ENCODE assay signal across 17 cellular contexts in genomic region chr7:153524070-153524601, GRCh38.
DNase-seq lines count a peak whose midpoint lies in the region; ATAC-seq, FAIRE-seq and TF ChIP-seq lines count a peak whose summit lies in the region.
"Had no signal": no experiment of that assay in that cellular context is flagged by ENCODE, and none has a peak within 500 bp of the region (broad histone marks: within the 10 kb centered on the region; RNA-seq: fewer than 3 reads in every experiment).

No MANE protein-coding gene starts in this region.

- H3K27me3 ChIP-seq in testis (no peaks in the 10 kb centered on the region), HepG2 (ENCODE audit: control insufficient read depth in 1 of 2, insufficient read depth in 2 of 2, low read length in 2 of 2) (peaks cover 0 to 4% of the 10 kb centered on the region in 2 experiments; a peak in 2 of 5 replicates)
- H3K27me3 ChIP-seq: cardiac muscle cell had no signal

- in situ Hi-C loops in HepG2 (cut with HindIII; ENCODE audit: extremely low pct_ligation_motif_present, low pct_unique_long_range_greater_than_20kb) = no loop called here

- H4K20me1 ChIP-seq in HepG2 (ENCODE audit: insufficient read depth, low read length) = no peaks in the 10 kb centered on the region

- no peak overlapping the region for H3K4me2 ChIP-seq in HepG2 (ENCODE audit: low read depth, low read length)

- CTCF ChIA-PET in HepG2 (lab: Yijun Ruan, JAX; ENCODE audit: low intra/inter-chr PET ratio, low total read pairs) = no interaction called here

- POLR2A ChIA-PET in HepG2 (lab: Yijun Ruan, JAX) = no interaction called here

- no TSS peak for BruUV-seq in HepG2 (replicated peaks; lab: Mats Ljungman, UMichigan)

- no peak for TF ChIP-seq EP300 in HepG2 (IDR thresholded peaks at IDR 0.05; ENCODE audit: low read depth in 2 of 2, low read length in 2 of 2)
- no peak for TF ChIP-seq EP300 in HepG2 (CRISPR knock-in tag; IDR thresholded peaks at IDR 0.05; ENCODE audit: borderline replicate concordance)

- ATAC-seq in HG03097 (IDR thresholded peaks at IDR 0.05; ENCODE audit: low FRiP score, unreplicated experiment) (no peak), HepG2 (no peak)

- H2AFZ ChIP-seq in HepG2 (ENCODE audit: low read length) = no peak overlapping the region

- 22 to 39% methylated on average over 7 to 9 of the region's 9 CpGs for WGBS in testis, 2 donors
- 0% methylated on average over 3 of the region's 9 CpGs for WGBS in HepG2 (ENCODE audit: low lambda C conversion rate)

- no peak for TF ChIP-seq CTCF in testis (IDR thresholded peaks at IDR 0.05)
- TF ChIP-seq CTCF in HepG2 (CRISPR knock-in tag; IDR thresholded peaks at IDR 0.05) = no peak

- intact Hi-C loops in testis (cut with DNase I; ENCODE audit: low total_unique reads) = no loop called here
- intact Hi-C loops in HepG2 (cut with micrococcal nuclease; ENCODE audit: unreplicated experiment) = no loop called here

- H3K27ac ChIP-seq in testis (no peak overlapping the region), HepG2 (ENCODE audit: extremely low read length, insufficient read depth, low read length) (no peak overlapping the region)
- H3K27ac ChIP-seq: cardiac muscle cell had no signal

- FAIRE-seq in HepG2 (lab: Jason Lieb, UNC) = no peak
- FAIRE-seq: GM12892 had no signal

- TF ChIP-seq POLR2A in testis (IDR thresholded peaks at IDR 0.05) (no peak), HepG2 (IDR thresholded peaks at IDR 0.05; ENCODE audit: insufficient read depth in 1 of 2, low read depth in 2 of 2, low read length in 2 of 2) (no peak)

- TF ChIP-seq RAD21 in HepG2 (CRISPR knock-in tag; IDR thresholded peaks at IDR 0.05) = no peak

- no peak overlapping the region for H3K9ac ChIP-seq in HepG2 (ENCODE audit: insufficient read depth, low read depth, low read length)

- peaks cover 10% of the 10 kb centered on the region for H3K4me1 ChIP-seq in testis
- H3K4me1 ChIP-seq in HepG2 (ENCODE audit: insufficient read depth, low read length) = no peaks in the 10 kb centered on the region
- H3K4me1 ChIP-seq: HAP-1 had no signal

- DNase-seq in NCI-H2081 (lab: John Stamatoyannopoulos, UW) (peak; percentile 37 to 50), NCI-H2081 treated with DMSO at 0.1 percent for 48 hours (lab: John Stamatoyannopoulos, UW) (no peak), globus pallidus (ENCODE audit: low spot score) (peak; percentile 60), nucleus accumbens (lab: John Stamatoyannopoulos, UW) (peak in 48 of 56 donors; percentile 9 to 81 (median 39)), testis (peak; percentile 28), HepG2 (ENCODE audit: low spot score) (no peak)
- DNase-seq in activated CD4-positive, alpha-beta T cell treated with anti-CD3 and anti-CD28 coated beads for 1 hour = no peak
- DNase-seq: activated CD4-positive, alpha-beta T cell treated with anti-CD3 and anti-CD28 coated beads, Interleukin-2, amount 10 ng/mL, durations not matched to agents 7 days and 5 days; CD4-positive, alpha-beta T cell; EL; naive B cell; NCI-H226; stimulated activated CD4-positive, alpha-beta T cell treated with anti-CD3 and anti-CD28 coated beads, Interleukin-4, amount 100 ng/mL, for 4 hours had no signal

- H3K36me3 ChIP-seq in testis (ENCODE audit: low read depth, missing control alignments) (no peaks in the 10 kb centered on the region), HepG2 (replicated peaks in 1 of 2; ENCODE audit: control insufficient read depth in 1 of 2, insufficient read depth in 2 of 2, low read length in 2 of 2) (no peaks in the 10 kb centered on the region)
- H3K36me3 ChIP-seq: cardiac muscle cell, HAP-1 had no signal

- H3K4me3 ChIP-seq in testis = no peak overlapping the region
- H3K4me3 ChIP-seq in HepG2 (replicated peaks in 1 of 3; ENCODE audit: insufficient read depth in 1 of 3, low read depth in 2 of 3, low read length in 3 of 3) = no peak overlapping the region
- H3K4me3 ChIP-seq: cardiac muscle cell, HAP-1 had no signal

- H3K79me2 ChIP-seq in HepG2 (ENCODE audit: insufficient read depth, low read length) = no peaks in the 10 kb centered on the region

- H3K9me3 ChIP-seq in testis (no peaks in the 10 kb centered on the region), HepG2 (ENCODE audit: low read length) (no peaks in the 10 kb centered on the region)
- H3K9me3 ChIP-seq: HAP-1 had no signal

TF ChIP-seq in HepG2, 621 proteins besides CTCF, POLR2A, EP300 and RAD21 (continues in another document):
- TF ChIP-seq MIXL1 (CRISPR knock-in tag; IDR thresholded peaks at IDR 0.05) = no peak
- TF ChIP-seq KLF11 (CRISPR knock-in tag; IDR thresholded peaks at IDR 0.05) = no peak
- no peak for TF ChIP-seq UBTF (CRISPR knock-in tag; IDR thresholded peaks at IDR 0.05)
- no peak for TF ChIP-seq HDAC1 (CRISPR knock-in tag; IDR thresholded peaks at IDR 0.05)
- TF ChIP-seq, protein P1, sequence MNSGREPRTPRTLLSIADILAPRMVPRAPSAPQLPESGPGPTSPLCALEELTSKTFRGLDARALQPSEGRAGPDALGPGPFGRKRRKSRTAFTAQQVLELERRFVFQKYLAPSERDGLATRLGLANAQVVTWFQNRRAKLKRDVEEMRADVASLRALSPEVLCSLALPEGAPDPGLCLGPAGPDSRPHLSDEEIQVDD (CRISPR knock-in tag; IDR thresholded peaks at IDR 0.05; ENCODE audit: borderline replicate concordance) = no peak
- TF ChIP-seq, protein P2, sequence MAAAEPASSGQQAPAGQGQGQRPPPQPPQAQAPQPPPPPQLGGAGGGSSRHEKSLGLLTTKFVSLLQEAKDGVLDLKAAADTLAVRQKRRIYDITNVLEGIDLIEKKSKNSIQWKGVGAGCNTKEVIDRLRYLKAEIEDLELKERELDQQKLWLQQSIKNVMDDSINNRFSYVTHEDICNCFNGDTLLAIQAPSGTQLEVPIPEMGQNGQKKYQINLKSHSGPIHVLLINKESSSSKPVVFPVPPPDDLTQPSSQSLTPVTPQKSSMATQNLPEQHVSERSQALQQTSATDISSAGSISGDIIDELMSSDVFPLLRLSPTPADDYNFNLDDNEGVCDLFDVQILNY (CRISPR knock-in tag; conservative IDR thresholded peaks at IDR 0.05) = no peak
- TF ChIP-seq TBX2 (CRISPR knock-in tag; IDR thresholded peaks at IDR 0.05; ENCODE audit: borderline replicate concordance) = no peak
- TF ChIP-seq TFDP2 (CRISPR knock-in tag; IDR thresholded peaks at IDR 0.05) = no peak
- no peak for TF ChIP-seq ARID2 (CRISPR knock-in tag; IDR thresholded peaks at IDR 0.05; ENCODE audit: borderline replicate concordance)
- no peak for TF ChIP-seq FOXK2 (IDR thresholded peaks at IDR 0.05)
- TF ChIP-seq ZNF383 (CRISPR knock-in tag; IDR thresholded peaks at IDR 0.05; ENCODE audit: borderline replicate concordance) = no peak
- TF ChIP-seq YEATS2 (CRISPR knock-in tag; IDR thresholded peaks at IDR 0.05; ENCODE audit: borderline replicate concordance) = no peak
- no peak for TF ChIP-seq GRHL1 (CRISPR knock-in tag; conservative IDR thresholded peaks at IDR 0.05)

Comparison
In these comparisons a context has a peak if more than half of its experiments do, and no peak if none do; other contexts are left out.
1. DNase-seq: peak in NCI-H2081 (2 of 2), globus pallidus (single experiment), nucleus accumbens (48 of 56) and testis (single experiment); none in NCI-H2081 treated with DMSO at 0.1 percent for 48 hours (single experiment), HepG2 (single experiment) and activated CD4-positive, alpha-beta T cell treated with anti-CD3 and anti-CD28 coated beads for 1 hour (single experiment).